8 cellular contexts compared by ENCODE assay signal in genomic region chr1:15046487-15047165, GRCh38.
DNase-seq lines count a peak whose midpoint lies in the region; ATAC-seq and TF ChIP-seq lines count a peak whose summit lies in the region.

No MANE protein-coding gene starts in this region.

- H3K27ac ChIP-seq in left ventricle myocardium inferior (replicated peaks): no peak overlapping the region

- intact Hi-C loops in left ventricle myocardium inferior (cut with micrococcal nuclease): loop anchor here (10.0 kb wide), 1 partner anchor 262 kb away; no protein-coding TSS in a partner anchor

- peak; percentile 95 for TF ChIP-seq CTCF in left ventricle myocardium inferior (IDR thresholded peaks at IDR 0.05; ENCODE audit: borderline replicate concordance)

- in situ Hi-C loops in SK-MEL-5 (cut with HindIII; ENCODE audit: low pct_unique_long_range_greater_than_20kb, low sequenced_read_pairs): no loop called here

- no peak overlapping the region for H3K4me3 ChIP-seq in left ventricle myocardium inferior

- DNase-seq in D341Med (ENCODE audit: low spot score) (peak; percentile 79), HPDE6-E6E7 (ENCODE audit: extremely low spot score) (peak; percentile 61), SK-MEL-5 (ENCODE audit: low read depth, low spot score) (peak; percentile 66), amygdala (lab: John Stamatoyannopoulos, UW) (peak in 55 of 56 donors; percentile 9 to 88 (median 59)), left ventricle myocardium inferior (peak; percentile 57), renal cortical epithelial cell (ENCODE audit: low read depth) (peak; percentile 80)

- no peaks in the 10 kb centered on the region for H3K9me3 ChIP-seq in left ventricle myocardium inferior (replicated peaks)

- no peaks in the 10 kb centered on the region for H3K4me1 ChIP-seq in left ventricle myocardium inferior

- ATAC-seq in HG02938 (IDR thresholded peaks at IDR 0.05; ENCODE audit: unreplicated experiment) (no peak), HG02642 (IDR thresholded peaks at IDR 0.05; ENCODE audit: poor library complexity, unreplicated experiment) (no peak)

- no peaks in the 10 kb centered on the region for H3K36me3 ChIP-seq in left ventricle myocardium inferior

- no peaks in the 10 kb centered on the region for H3K27me3 ChIP-seq in left ventricle myocardium inferior (ENCODE audit: low read depth)
